1 cellular context compared by ENCODE assay signal in genomic region chr5:173556142-173557028, GRCh38.
TF ChIP-seq lines count a peak whose summit lies in the region.

No MANE protein-coding gene starts in this region.

TF ChIP-seq in A549, 52 proteins besides CTCF, POLR2A, EP300 and RAD21:
- TF ChIP-seq HOXB13 (CRISPR knock-in tag; IDR thresholded peaks at IDR 0.05; ENCODE audit: low read depth) (no peak), SMC3 (IDR thresholded peaks at IDR 0.05) (no peak), NR3C1 (IDR thresholded peaks at IDR 0.05) (no peak), MAZ (IDR thresholded peaks at IDR 0.05; ENCODE audit: borderline replicate concordance, low read depth, low read length) (no peak), TP53 (CRISPR knock-in tag; IDR thresholded peaks at IDR 0.05) (no peak), MAX (IDR thresholded peaks at IDR 0.05) (no peak), SREBF2 (IDR thresholded peaks at IDR 0.05) (no peak), ATOH8 (CRISPR knock-in tag; IDR thresholded peaks at IDR 0.05; ENCODE audit: low read depth) (no peak), RFX5 (IDR thresholded peaks at IDR 0.05) (no peak), CBX8 (IDR thresholded peaks at IDR 0.05) (no peak), NFE2L2 (conservative IDR thresholded peaks at IDR 0.05; ENCODE audit: low read length) (no peak), ZNF302 (CRISPR knock-in tag; IDR thresholded peaks at IDR 0.05) (no peak), JUNB (IDR thresholded peaks at IDR 0.05) (no peak), FOSL2 (IDR thresholded peaks at IDR 0.05) (no peak), FOSL2 (CRISPR knock-in tag; IDR thresholded peaks at IDR 0.05) (no peak), HMGXB4 (CRISPR knock-in tag; IDR thresholded peaks at IDR 0.05; ENCODE audit: borderline replicate concordance) (no peak), TFCP2L1 (CRISPR knock-in tag; IDR thresholded peaks at IDR 0.05) (no peak), BCL3 (IDR thresholded peaks at IDR 0.05) (no peak)
TF ChIP-seq in A549: peak in this region for 0.
